In the genomic region with DNA sequence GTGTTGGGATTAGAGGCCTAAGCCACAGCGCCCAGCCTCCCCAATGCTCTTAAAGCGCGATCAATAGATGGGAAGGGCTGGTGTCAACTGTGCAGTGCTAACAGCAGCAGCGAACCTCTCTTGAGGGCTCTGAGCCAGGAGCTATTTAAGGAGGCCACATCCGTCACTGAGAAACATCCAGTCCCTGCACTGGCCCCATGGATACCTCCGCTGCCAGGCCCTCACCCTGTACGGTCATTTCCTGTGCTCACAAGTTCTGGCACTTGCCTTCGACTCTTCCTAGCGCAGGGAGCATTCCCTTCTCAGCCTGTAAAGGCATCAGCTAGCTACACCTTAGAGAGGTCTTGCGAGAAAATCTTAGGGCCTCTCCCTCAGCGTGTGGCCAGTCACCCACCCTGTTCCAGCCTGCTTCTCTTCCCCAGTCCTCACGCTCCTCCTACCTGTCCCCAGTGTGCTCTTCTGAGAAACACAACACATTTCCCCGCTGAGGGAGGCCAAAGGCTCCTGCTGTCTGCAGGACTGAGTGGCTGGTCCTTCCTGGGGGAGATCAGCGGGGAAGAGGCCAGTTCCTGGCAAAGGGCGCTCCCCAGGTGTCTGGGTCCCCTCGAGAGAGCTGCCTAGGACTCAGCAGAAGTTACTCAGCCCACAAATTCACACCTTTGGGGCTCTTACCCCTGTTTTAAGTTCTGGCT, we compare ENCODE assay signal across 14 cellular contexts. TPM values are rescaled to one million over a fixed set of nuclear protein-coding genes. Genes with fewer than 3 reads are reported as not detected.
DNase-seq lines count a peak whose midpoint lies in the region; ATAC-seq and TF ChIP-seq lines count a peak whose summit lies in the region.
"Had no signal": no experiment of that assay in that cellular context is flagged by ENCODE, and none has a peak within 500 bp of the region (broad histone marks: within the 10 kb centered on the region; RNA-seq: fewer than 3 reads in every experiment).

No MANE protein-coding gene starts in this region.

- H3K27ac ChIP-seq in cardiac muscle cell (peak overlapping the region; percentile 97), uterus (peak overlapping the region; percentile 49 to 71)

- H3K4me3 ChIP-seq in cardiac muscle cell (no peak overlapping the region), uterus (no peak overlapping the region)

- H3K4me3 Mint-ChIP-seq in brain (no peak overlapping the region), naive B cell (no peak overlapping the region)
- H3K4me3 Mint-ChIP-seq: activated naive CD8-positive, alpha-beta T cell had no signal

- peaks cover 18% of the 10 kb centered on the region for H3K4me1 Mint-ChIP-seq in brain
- peaks cover 0 to 15% (median 14%) of the 10 kb centered on the region in 3 donors for H3K4me1 Mint-ChIP-seq in naive B cell

- no peaks in the 10 kb centered on the region for H3K27me3 ChIP-seq in cardiac muscle cell
- H3K27me3 ChIP-seq in uterus, result no peaks in the 10 kb centered on the region

- H3K9me3 ChIP-seq in cardiac muscle cell (ENCODE audit: low read depth), result no peaks in the 10 kb centered on the region
- no peaks in the 10 kb centered on the region for H3K9me3 ChIP-seq in uterus

- TF ChIP-seq CTCF in brain (conservative IDR thresholded peaks at IDR 0.05) (no peak), cardiac muscle cell (IDR thresholded peaks at IDR 0.05; ENCODE audit: low read depth, low read length) (no peak), uterus (IDR thresholded peaks at IDR 0.05) (no peak)

- DNase-seq in cardiac muscle cell (ENCODE audit: low read depth in 1 of 2, low spot score in 1 of 2) (peak; percentile 78 to 82), naive B cell (no peak), uterus (peak; percentile 17 to 54), NCI-H2081 treated with DMSO at 0.1 percent for 48 hours (lab: John Stamatoyannopoulos, UW) (no peak)
- DNase-seq: activated CD8-positive, alpha-beta memory T cell treated with anti-CD3 and anti-CD28 coated beads for 24 hours; H7; KBM-7; NCI-H187 treated with DMSO at 0.1 percent for 48 hours; stimulated activated CD4-positive, alpha-beta T cell treated with anti-CD3 and anti-CD28 coated beads, Interleukin-1b, Interleukin-23, amount 100 ng/mL, for 48 hours; stimulated activated naive CD4-positive, alpha-beta T cell had no signal

- H3K36me3 Mint-ChIP-seq in brain (peaks cover 83% of the 10 kb centered on the region), naive B cell (peaks cover 28 to 34% of the 10 kb centered on the region in 2 donors)

- H3K36me3 ChIP-seq in cardiac muscle cell (peaks cover 9% of the 10 kb centered on the region), uterus (no peaks in the 10 kb centered on the region)

- peaks cover 27% of the 10 kb centered on the region for H3K4me1 ChIP-seq in cardiac muscle cell (ENCODE audit: low read depth)
- H3K4me1 ChIP-seq in uterus, result no peaks in the 10 kb centered on the region

- intact Hi-C loops in uterus (cut with DNase I; ENCODE audit: low total_unique reads), result no loop called here

- H3K27me3 Mint-ChIP-seq in brain, result no peaks in the 10 kb centered on the region
- H3K27me3 Mint-ChIP-seq in naive B cell, result no peaks in the 10 kb centered on the region
- H3K27me3 Mint-ChIP-seq: activated naive CD8-positive, alpha-beta T cell had no signal

- H3K27ac Mint-ChIP-seq in brain, result peak overlapping the region in 3 of 5 experiments; percentile 70 to 79 (median 71)
- peak overlapping the region in 4 of 6 donors; percentile 17 to 91 (median 48) for H3K27ac Mint-ChIP-seq in naive B cell

- ATAC-seq in naive B cell (ENCODE audit: low read depth in 2 of 2) (no peak), HG02642 (IDR thresholded peaks at IDR 0.05; ENCODE audit: poor library complexity, unreplicated experiment) (no peak), HG02870 (IDR thresholded peaks at IDR 0.05; ENCODE audit: unreplicated experiment) (no peak)

- peaks cover 0 to 8% (median 0%) of the 10 kb centered on the region in 5 experiments for H3K9me3 Mint-ChIP-seq in brain
- H3K9me3 Mint-ChIP-seq in naive B cell, result no peaks in the 10 kb centered on the region

- peak in 1 of 2 donors; percentile 27 for TF ChIP-seq POLR2A in uterus (IDR thresholded peaks at IDR 0.05)

RNA-seq across cellular contexts. Expression of a gene that starts 28.6 kb away (rescaled TPM):
- 111 TPM for polyA plus RNA-seq in brain (ENCODE audit: insufficient read depth, low read depth, low replicate concordance)
- total RNA-seq in cardiac muscle cell, result 144 and 162 TPM in 2 replicates
- polyA plus RNA-seq in cardiac muscle cell, result 82.9 and 113 TPM in 2 replicates
- 10 to 100 TPM in 5 of 6 donors, 1 to 10 TPM in 1; 5.4 to 21.2 (median 16.2) TPM for polyA plus RNA-seq in naive B cell (ENCODE audit: low read depth in 6 of 6)
- total RNA-seq in uterus, result 100 to 1,000 TPM in 1 of 4 donors, 10 to 100 TPM in 3; 73.2 to 247 (median 85.3) TPM

RNA-seq across cellular contexts. Expression of a gene that starts 28.8 kb away (rescaled TPM):
- polyA plus RNA-seq in brain (ENCODE audit: insufficient read depth, low read depth, low replicate concordance) (13.5 TPM), cardiac muscle cell (10.8 and 11.2 TPM in 2 replicates), naive B cell (ENCODE audit: low read depth in 6 of 6) (10 to 100 TPM in 1 of 6 donors, 1 to 10 TPM in 5; 2.2 to 13.1 (median 4.6) TPM)
- total RNA-seq in cardiac muscle cell (12.6 and 24.1 TPM in 2 replicates), uterus (10 to 100 TPM; 12.1 to 42.6 (median 23.7) TPM)

Comparison
In these comparisons a context has a peak if more than half of its experiments do, and no peak if none do; other contexts are left out.
1. DNase-seq: peak in cardiac muscle cell (2 of 2) and uterus (2 of 2); none in naive B cell (single experiment) and NCI-H2081 treated with DMSO at 0.1 percent for 48 hours (single experiment).